24 cellular contexts compared by ENCODE assay signal in genomic region chr1:24062221-24062620, GRCh38. TPM values are rescaled to one million over a fixed set of nuclear protein-coding genes. Genes with fewer than 3 reads are reported as not detected.
"Had no signal": no experiment of that assay in that cellular context is flagged by ENCODE, and none has a peak within 500 bp of the region (broad histone marks: within the 10 kb centered on the region; RNA-seq: fewer than 3 reads in every experiment).

No MANE protein-coding gene starts in this region.

- H3K4me3 Mint-ChIP-seq: mesothelial cell of epicardium; naive thymus-derived CD4-positive, alpha-beta T cell; natural killer cell treated with Interleukin-12 subunit alpha and Interleukin-12 subunit beta and Interleukin-15 and Interleukin-18, amount 100 ng/mL, for 72 hours; stimulated activated effector memory CD8-positive, alpha-beta T cell treated with anti-CD3 and anti-CD28 coated beads, Interleukin-12 subunit alpha, Interleukin-12 subunit beta, amount 100 ng/mL, for 72 hours; stimulated activated naive CD8-positive, alpha-beta T cell treated with anti-CD3 and anti-CD28 coated beads, Interleukin-15, Interleukin-2, amounts not matched to agents 100 ng/mL and 50 ng/mL, for 24 hours had no signal

- H3K27ac Mint-ChIP-seq: mesothelial cell of epicardium; naive thymus-derived CD4-positive, alpha-beta T cell; natural killer cell treated with Interleukin-12 subunit alpha and Interleukin-12 subunit beta and Interleukin-15 and Interleukin-18, amount 100 ng/mL, for 72 hours; progenitor cell of endocrine pancreas; stimulated activated effector memory CD8-positive, alpha-beta T cell treated with anti-CD3 and anti-CD28 coated beads, Interleukin-12 subunit alpha, Interleukin-12 subunit beta, amount 100 ng/mL, for 72 hours; stimulated activated naive CD8-positive, alpha-beta T cell treated with anti-CD3 and anti-CD28 coated beads, Interleukin-15, Interleukin-2, amounts not matched to agents 100 ng/mL and 50 ng/mL, for 24 hours had no signal

- H3K27ac ChIP-seq: hepatocyte, pancreas, skin epidermis, suprapubic skin, thoracic aorta, tibial artery, uterus had no signal

- H3K4me1 ChIP-seq: pancreas, suprapubic skin, tibial artery, uterus had no signal

- H3K79me2 ChIP-seq: hepatocyte had no signal

- H3K4me3 ChIP-seq: heart right ventricle, hepatocyte, lung, pancreas, skin epidermis, suprapubic skin, thoracic aorta, tibial artery, uterus had no signal

- DNase-seq: heart right ventricle; islet precursor cell; mesendoderm; naive thymus-derived CD4-positive, alpha-beta T cell; stimulated activated CD4-positive, alpha-beta T cell treated with anti-CD3 and anti-CD28 coated beads, Interleukin-4, amount 100 ng/mL, for 24 hours; stimulated activated naive CD4-positive, alpha-beta T cell; tibial artery; trophoblast cell; uterus had no signal

- FAIRE-seq: pancreas had no signal

- H3K27me3 ChIP-seq: heart right ventricle, hepatocyte, pancreas, suprapubic skin, tibial artery, uterus had no signal

- H3K4me2 ChIP-seq: hepatocyte had no signal

- H2AFZ ChIP-seq: hepatocyte had no signal

- H3K4me1 Mint-ChIP-seq: mesothelial cell of epicardium; naive thymus-derived CD4-positive, alpha-beta T cell; stimulated activated effector memory CD8-positive, alpha-beta T cell treated with anti-CD3 and anti-CD28 coated beads, Interleukin-12 subunit alpha, Interleukin-12 subunit beta, amount 100 ng/mL, for 72 hours had no signal

- ATAC-seq: left lobe of liver; naive thymus-derived CD4-positive, alpha-beta T cell; natural killer cell treated with Interleukin-12 subunit alpha and Interleukin-12 subunit beta and Interleukin-15 and Interleukin-18, amount 100 ng/mL, for 72 hours; pancreas; sciatic nerve; stimulated activated effector memory CD8-positive, alpha-beta T cell treated with anti-CD3 and anti-CD28 coated beads, Interleukin-12 subunit alpha, Interleukin-12 subunit beta, amount 100 ng/mL, for 72 hours had no signal

- H3K9me3 ChIP-seq: pancreas, thoracic aorta, tibial artery, uterus had no signal

- H3K9me3 Mint-ChIP-seq: natural killer cell treated with Interleukin-12 subunit alpha and Interleukin-12 subunit beta and Interleukin-15 and Interleukin-18, amount 100 ng/mL, for 72 hours had no signal

- H3K36me3 Mint-ChIP-seq: mesothelial cell of epicardium; naive thymus-derived CD4-positive, alpha-beta T cell; natural killer cell treated with Interleukin-12 subunit alpha and Interleukin-12 subunit beta and Interleukin-15 and Interleukin-18, amount 100 ng/mL, for 72 hours; stimulated activated effector memory CD8-positive, alpha-beta T cell treated with anti-CD3 and anti-CD28 coated beads, Interleukin-12 subunit alpha, Interleukin-12 subunit beta, amount 100 ng/mL, for 72 hours had no signal

- H3K36me3 ChIP-seq: pancreas, suprapubic skin, thoracic aorta, tibial artery, uterus had no signal

- H3K27me3 Mint-ChIP-seq: stimulated activated naive CD8-positive, alpha-beta T cell treated with anti-CD3 and anti-CD28 coated beads, Interleukin-15, Interleukin-2, amounts not matched to agents 100 ng/mL and 50 ng/mL, for 24 hours had no signal

RNA-seq across cellular contexts. Expression of gene MYOM3, which starts 49.7 kb away (rescaled TPM):
- total RNA-seq: mononuclear cell; naive thymus-derived CD4-positive, alpha-beta T cell; natural killer cell treated with Interleukin-12 subunit alpha and Interleukin-12 subunit beta and Interleukin-15 and Interleukin-18, amount 100 ng/mL, for 72 hours had no signal
- polyA plus RNA-seq: naive thymus-derived CD4-positive, alpha-beta T cell; neural cell had no signal
